Comparison of ENCODE assay signal across 9 cellular contexts in the genomic region with DNA sequence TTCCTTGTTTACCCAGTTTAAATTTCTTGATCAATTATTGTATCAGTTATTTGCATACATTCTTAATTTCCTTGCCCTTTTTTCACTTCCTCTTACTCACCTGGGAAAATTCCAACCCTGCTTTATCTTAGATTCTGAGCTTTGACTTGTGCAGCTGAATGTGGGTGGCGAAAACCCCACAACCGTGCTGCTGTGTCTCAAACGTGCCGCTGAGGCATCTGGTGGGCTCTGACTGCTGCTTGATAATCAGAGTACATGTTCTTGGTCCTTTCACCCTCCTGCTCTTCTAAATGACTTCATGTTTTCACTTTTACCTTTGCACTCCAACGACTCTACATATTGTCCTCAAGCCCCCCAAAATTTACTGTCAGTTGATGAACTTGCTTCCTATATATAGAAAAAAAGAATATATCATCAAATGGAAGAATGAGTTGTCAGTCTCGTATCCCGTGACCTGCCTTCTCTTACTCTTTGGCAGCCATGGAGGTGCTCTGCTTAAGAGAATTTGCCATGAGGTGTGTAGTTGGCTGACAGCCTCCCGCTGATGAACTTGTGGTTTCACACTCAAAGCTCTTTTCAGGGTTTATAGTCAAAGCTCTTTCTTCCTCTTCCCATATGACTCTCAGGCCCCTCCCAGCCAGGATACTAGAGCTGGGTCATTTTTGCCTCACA. TPM values are rescaled to one million over a fixed set of nuclear protein-coding genes. Genes with fewer than 3 reads are reported as not detected.
DNase-seq lines count a peak whose midpoint lies in the region; ATAC-seq and TF ChIP-seq lines count a peak whose summit lies in the region.
"Had no signal": no experiment of that assay in that cellular context is flagged by ENCODE, and none has a peak within 500 bp of the region (broad histone marks: within the 10 kb centered on the region; RNA-seq: fewer than 3 reads in every experiment).

No MANE protein-coding gene starts in this region.

- H3K27me3 Mint-ChIP-seq in glutamatergic neuron (ENCODE audit: unreplicated experiment), result peaks cover 2% of the 10 kb centered on the region

- no peaks in the 10 kb centered on the region for H3K27me3 ChIP-seq in HAP-1 (ENCODE audit: low read depth)
- H3K27me3 ChIP-seq: SJSA1 had no signal

- H3K27ac Mint-ChIP-seq in glutamatergic neuron (ENCODE audit: unreplicated experiment), result no peak overlapping the region

- H3K36me3 ChIP-seq in HAP-1 (replicated peaks), result no peaks in the 10 kb centered on the region
- H3K36me3 ChIP-seq: SJSA1 had no signal

- peak; percentile 14 for DNase-seq in NOMO-1 treated with DMSO at 0.1 percent for 48 hours (lab: John Stamatoyannopoulos, UW; ENCODE audit: unreplicated experiment)
- DNase-seq in NOMO-1 treated with dmso at 0.1 percent for 144 hours (lab: John Stamatoyannopoulos, UW; ENCODE audit: unreplicated experiment), result no peak
- peak; percentile 54 to 64 for DNase-seq in activated CD4-positive, alpha-beta T cell treated with anti-CD3 and anti-CD28 coated beads, Interleukin-2, amount 50 U/mL, for 4 hours
- peak; percentile 45 to 63 for DNase-seq in stimulated activated CD4-positive, alpha-beta T cell treated with anti-CD3 and anti-CD28 coated beads, Interleukin-1b, Interleukin-23, amount 100 ng/mL, for 4 hours (ENCODE audit: low read depth in 2 of 2)
- no peak for DNase-seq in inferior parietal cortex (ENCODE audit: extremely low spot score)
- DNase-seq in glutamatergic neuron, result no peak
- no peak for DNase-seq in HAP-1 (ENCODE audit: low spot score in 2 of 2)

- H3K9me3 Mint-ChIP-seq in glutamatergic neuron (ENCODE audit: unreplicated experiment), result no peaks in the 10 kb centered on the region

- H3K4me1 ChIP-seq in HAP-1, result no peaks in the 10 kb centered on the region
- H3K4me1 ChIP-seq: SJSA1 had no signal

- no peaks in the 10 kb centered on the region for H3K4me1 Mint-ChIP-seq in glutamatergic neuron (ENCODE audit: low read depth, unreplicated experiment)

- in situ Hi-C loops in HAP-1 (cut with MboI; ENCODE audit: low sequenced_read_pairs), result no loop called here

- H3K4me3 Mint-ChIP-seq in glutamatergic neuron (ENCODE audit: unreplicated experiment), result no peak overlapping the region

- no peaks in the 10 kb centered on the region for H3K36me3 Mint-ChIP-seq in glutamatergic neuron (ENCODE audit: unreplicated experiment)

- peak; percentile 87 for ATAC-seq in HG03095 (IDR thresholded peaks at IDR 0.05; ENCODE audit: unreplicated experiment)

- no peaks in the 10 kb centered on the region for H3K9me3 ChIP-seq in HAP-1
- H3K9me3 ChIP-seq: SJSA1 had no signal

- TF ChIP-seq CTCF in glutamatergic neuron (IDR thresholded peaks at IDR 0.05; ENCODE audit: partially characterized antibody, unreplicated experiment), result no peak

- no peak overlapping the region for H3K4me3 ChIP-seq in HAP-1
- H3K4me3 ChIP-seq: SJSA1 had no signal

RNA-seq across cellular contexts. Expression of a gene that starts 14.0 kb away (rescaled TPM):
- 5.8 TPM for total RNA-seq in glutamatergic neuron (ENCODE audit: unreplicated experiment)

Comparison
In these comparisons a context has a peak if more than half of its experiments do, and no peak if none do; other contexts are left out.
1. DNase-seq: peak in NOMO-1 treated with DMSO at 0.1 percent for 48 hours (single experiment), activated CD4-positive, alpha-beta T cell treated with anti-CD3 and anti-CD28 coated beads, Interleukin-2, amount 50 U/mL, for 4 hours (2 of 2) and stimulated activated CD4-positive, alpha-beta T cell treated with anti-CD3 and anti-CD28 coated beads, Interleukin-1b, Interleukin-23, amount 100 ng/mL, for 4 hours (2 of 2); none in NOMO-1 treated with dmso at 0.1 percent for 144 hours (single experiment), inferior parietal cortex (single experiment), glutamatergic neuron (single experiment) and HAP-1 (0 of 2).